In the genomic region with DNA sequence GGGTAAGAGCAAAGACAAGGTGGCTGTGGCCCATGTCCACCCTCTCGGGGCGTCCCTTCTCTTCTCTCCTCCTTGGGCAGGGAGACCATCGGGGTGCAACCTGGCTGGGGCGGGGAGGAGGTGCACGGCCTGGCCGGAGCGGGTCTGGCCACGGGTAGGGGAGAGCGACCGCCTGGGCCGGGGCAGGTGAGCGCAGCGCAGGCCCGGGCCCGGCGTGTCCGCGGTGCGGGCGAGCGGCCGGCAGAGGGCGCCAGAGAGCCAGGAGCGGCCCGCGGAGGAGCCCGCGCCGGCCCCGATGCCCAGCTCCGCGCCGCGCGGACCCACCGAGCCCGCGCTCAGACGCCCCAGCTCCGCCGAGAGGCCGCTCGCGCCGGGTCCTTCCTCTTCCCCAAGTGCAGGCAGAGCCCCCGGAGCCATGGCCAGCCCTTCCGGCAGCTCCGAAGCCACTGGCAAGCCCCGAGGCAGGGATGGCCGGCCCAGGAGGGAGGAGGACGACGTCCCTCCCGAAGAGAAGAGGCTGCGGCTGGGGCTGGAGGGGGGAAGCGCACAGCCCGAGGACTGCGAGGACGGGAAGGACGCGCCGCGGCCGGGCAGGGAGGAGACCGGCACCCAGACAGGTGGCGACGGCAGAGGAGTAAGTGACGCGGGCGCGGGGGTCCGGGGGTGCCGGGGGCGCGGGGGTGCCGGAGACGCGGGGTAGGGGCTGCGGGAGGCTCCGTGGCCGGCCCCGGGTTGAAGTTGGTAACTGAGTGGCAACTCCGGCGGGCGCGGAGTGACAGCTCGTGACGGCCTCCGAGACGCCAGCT, we compare ENCODE assay signal across 8 cellular contexts.
DNase-seq lines count a peak whose midpoint lies in the region; ATAC-seq, FAIRE-seq and TF ChIP-seq lines count a peak whose summit lies in the region.
"Not testable (repeated sequence)": the region's sequence is repeated elsewhere in the genome, so short reads cannot be mapped to it uniquely, and the experiment has no call there.

No MANE protein-coding gene starts in this region.

- not testable (repeated sequence) for H3K4me1 ChIP-seq in Panc1 (ENCODE audit: control insufficient read depth, insufficient read depth, low read length); breast epithelium; right cardiac atrium (ENCODE audit: control insufficient read depth, insufficient read depth, low read length); pancreas

- FAIRE-seq in pancreas (lab: Jason Lieb, UNC) = not testable (repeated sequence)

- TF ChIP-seq POLR2A in breast epithelium (IDR thresholded peaks at IDR 0.05) = not testable (repeated sequence)

- ATAC-seq in CD4-positive, alpha-beta T cell (ENCODE audit: poor library complexity); activated CD8-positive, alpha-beta memory T cell treated with anti-CD3 and anti-CD28 coated beads, Interleukin-2, amount 10 ng/mL, durations not matched to agents 7 days and 5 days; right cardiac atrium: not testable (repeated sequence)
- ATAC-seq in Panc1 = peak; percentile 84
- ATAC-seq in pancreas = peak in 1 of 4 donors; percentile 37

- not testable (repeated sequence) for H3K27ac ChIP-seq in CD4-positive, alpha-beta T cell (ENCODE audit: low read depth, low read length); Panc1 (ENCODE audit: low read length); breast epithelium; right cardiac atrium (ENCODE audit: low read length); pancreas

- H3K4me1 Mint-ChIP-seq in CD4-positive, alpha-beta T cell (ENCODE audit: low read depth); HFFc6 (ENCODE audit: low read depth); activated CD8-positive, alpha-beta memory T cell treated with anti-CD3 and anti-CD28 coated beads, Interleukin-2, amount 10 ng/mL, durations not matched to agents 7 days and 5 days: not testable (repeated sequence)

- TF ChIP-seq CTCF in CD4-positive, alpha-beta T cell (IDR thresholded peaks at IDR 0.05) = not testable (repeated sequence)
- TF ChIP-seq CTCF in HFFc6 (IDR thresholded peaks at IDR 0.05) (peak; percentile 71), Panc1 (IDR thresholded peaks at IDR 0.05) (peak; percentile 80), breast epithelium (IDR thresholded peaks at IDR 0.05) (peak in 1 of 3 donors; percentile 12), pancreas (IDR thresholded peaks at IDR 0.05) (peak; percentile 11 to 40 (median 32))

- H3K36me3 Mint-ChIP-seq in CD4-positive, alpha-beta T cell (ENCODE audit: low read depth); HFFc6 (ENCODE audit: low read depth); activated CD8-positive, alpha-beta memory T cell treated with anti-CD3 and anti-CD28 coated beads, Interleukin-2, amount 10 ng/mL, durations not matched to agents 7 days and 5 days: not testable (repeated sequence)

- H3K4me3 ChIP-seq in Panc1 (ENCODE audit: low read depth in 2 of 2, low read length in 2 of 2) = not testable (repeated sequence)
- peak overlapping the region in 2 of 3 donors; percentile 42 to 63 for H3K4me3 ChIP-seq in breast epithelium
- H3K4me3 ChIP-seq in right cardiac atrium (ENCODE audit: low read length) = peak overlapping the region; percentile 29
- H3K4me3 ChIP-seq in pancreas = peak overlapping the region in 1 of 4 donors; percentile 33

- in situ Hi-C loops in Panc1 (cut with HindIII; ENCODE audit: low pct_unique_long_range_greater_than_20kb, low sequenced_read_pairs) = not testable (repeated sequence)

- H3K4me3 Mint-ChIP-seq in CD4-positive, alpha-beta T cell = peak overlapping the region; percentile 69
- not testable (repeated sequence) for H3K4me3 Mint-ChIP-seq in HFFc6; activated CD8-positive, alpha-beta memory T cell treated with anti-CD3 and anti-CD28 coated beads, Interleukin-2, amount 10 ng/mL, durations not matched to agents 7 days and 5 days

- not testable (repeated sequence) for BruUV-seq in Panc1 (replicated peaks; lab: Mats Ljungman, UMichigan)

- intact Hi-C loops in CD4-positive, alpha-beta T cell (cut with DNase I, micrococcal nuclease) = loop anchor here in 1 of 2 experiments (5.0 kb wide), 1 partner anchor 1403 kb away; no protein-coding TSS in a partner anchor
- intact Hi-C loops in Panc1 (cut with micrococcal nuclease; ENCODE audit: unreplicated experiment) = loop anchor here (10.0 kb wide), 1 partner anchor 375 kb away; no protein-coding TSS in a partner anchor
- intact Hi-C loops in breast epithelium (cut with DNase I; ENCODE audit: low total_unique reads); pancreas (cut with DNase I): not testable (repeated sequence)
- intact Hi-C loops in right cardiac atrium (cut with DNase I) = loop anchor here in 2 of 4 donors (5.0 to 10.0 kb wide), 3 partner anchors 375 to 1405 kb away; no protein-coding TSS in a partner anchor

- DNase-seq in CD4-positive, alpha-beta T cell = peak in 9 of 10 experiments; percentile 28 to 69 (median 44)
- DNase-seq in HFFc6; Panc1 (ENCODE audit: low read depth, low spot score): not testable (repeated sequence)
- peak; percentile 41 for DNase-seq in activated CD8-positive, alpha-beta memory T cell treated with anti-CD3 and anti-CD28 coated beads, Interleukin-2, amount 10 ng/mL, durations not matched to agents 7 days and 5 days
- peak in 1 of 2 donors; percentile 18 for DNase-seq in breast epithelium (ENCODE audit: low spot score in 2 of 2)
- peak; percentile 34 to 77 (median 77) for DNase-seq in right cardiac atrium
- DNase-seq in pancreas = peak; percentile 3 to 91 (median 56)
- DNase-seq in stimulated activated CD8-positive, alpha-beta memory T cell treated with anti-CD3 and anti-CD28 coated beads, Interleukin-7, amount 100 ng/mL, for 24 hours (ENCODE audit: low read depth) = peak; percentile 15

- H3K27ac Mint-ChIP-seq in CD4-positive, alpha-beta T cell; HFFc6; activated CD8-positive, alpha-beta memory T cell treated with anti-CD3 and anti-CD28 coated beads, Interleukin-2, amount 10 ng/mL, durations not matched to agents 7 days and 5 days: not testable (repeated sequence)

- POLR2A ChIA-PET in CD4-positive, alpha-beta T cell (lab: Charles Lee); Panc1 (lab: Charles Lee): not testable (repeated sequence)

- not testable (repeated sequence) for H3K27me3 ChIP-seq in CD4-positive, alpha-beta T cell (ENCODE audit: control insufficient read depth, insufficient read depth, low read length); Panc1 (ENCODE audit: control insufficient read depth, insufficient read depth, low read length); breast epithelium; right cardiac atrium (ENCODE audit: control insufficient read depth, insufficient read depth); pancreas

- H3K9me3 Mint-ChIP-seq in CD4-positive, alpha-beta T cell; HFFc6; activated CD8-positive, alpha-beta memory T cell treated with anti-CD3 and anti-CD28 coated beads, Interleukin-2, amount 10 ng/mL, durations not matched to agents 7 days and 5 days (ENCODE audit: low read depth): not testable (repeated sequence)

- not testable (repeated sequence) for H3K9me3 ChIP-seq in CD4-positive, alpha-beta T cell (ENCODE audit: control insufficient read depth, low read length); Panc1 (ENCODE audit: control insufficient read depth, insufficient read depth, low read depth, low read length); breast epithelium; right cardiac atrium (ENCODE audit: control insufficient read depth, low read length); pancreas

- H3K27me3 Mint-ChIP-seq in CD4-positive, alpha-beta T cell = peaks cover 64% of the 10 kb centered on the region
- H3K27me3 Mint-ChIP-seq in HFFc6 (ENCODE audit: insufficient read depth) = not testable (repeated sequence)
- peaks cover 22% of the 10 kb centered on the region for H3K27me3 Mint-ChIP-seq in activated CD8-positive, alpha-beta memory T cell treated with anti-CD3 and anti-CD28 coated beads, Interleukin-2, amount 10 ng/mL, durations not matched to agents 7 days and 5 days

- H3K36me3 ChIP-seq in Panc1 (ENCODE audit: control insufficient read depth, insufficient read depth, low read length); breast epithelium; pancreas: not testable (repeated sequence)

- 1% methylated on average over 83 of the region's 89 CpGs for WGBS in right cardiac atrium
- 1% methylated on average over 20 to 86 of the region's 89 CpGs for WGBS in pancreas, 2 donors

- CTCF ChIA-PET in CD4-positive, alpha-beta T cell (lab: Charles Lee) = interaction anchor here (0.6 to 0.7 kb wide), 3 partner anchors 10 to 382 kb away, joined by 3 to 4 read pairs (median 4); no protein-coding TSS in a partner anchor
- CTCF ChIA-PET in Panc1 (lab: Charles Lee) = interaction anchor here (1.8 kb wide), 1 partner anchor 251 kb away, joined by 4 read pairs; no protein-coding TSS in a partner anchor
- CTCF ChIA-PET in activated CD8-positive, alpha-beta memory T cell treated with anti-CD3 and anti-CD28 coated beads, Interleukin-2, amount 10 ng/mL, durations not matched to agents 7 days and 5 days (lab: Charles Lee) = interaction anchor here (0.8 to 1.0 kb wide), 2 partner anchors 376 to 395 kb away, joined by 4 read pairs; no protein-coding TSS in a partner anchor
